ENCODE assay signal across 5 cellular contexts in the genomic region with DNA sequence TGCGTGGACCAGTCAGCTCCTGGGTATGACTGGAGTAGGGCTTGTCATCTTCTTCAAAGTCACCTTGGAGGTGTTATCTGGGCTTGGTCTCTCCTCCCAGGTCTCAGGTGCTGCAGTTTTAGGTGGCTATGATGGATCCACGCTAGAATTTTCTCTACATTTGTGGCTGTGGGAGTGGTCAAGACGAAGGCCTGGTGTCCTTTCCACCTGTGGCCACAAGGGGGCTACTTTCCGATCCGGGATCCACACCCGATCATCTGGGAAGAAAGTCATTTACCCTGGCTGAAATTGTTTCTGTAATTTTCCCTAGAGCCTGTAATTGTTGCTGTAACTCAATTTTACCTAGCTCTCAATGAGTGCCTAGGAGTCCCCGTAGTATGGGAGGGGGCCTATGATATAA.
DNase-seq lines count a peak whose midpoint lies in the region; ATAC-seq, FAIRE-seq and TF ChIP-seq lines count a peak whose summit lies in the region.
"Not testable (repeated sequence)": the region's sequence is repeated elsewhere in the genome, so short reads cannot be mapped to it uniquely, and the experiment has no call there.

No MANE protein-coding gene starts in this region.

- peak; percentile 51 for FAIRE-seq in RCC 7860 (lab: Jason Lieb, UNC)
- peak; percentile 98 for FAIRE-seq in H1 (lab: Jason Lieb, UNC)
- peak; percentile 98 for FAIRE-seq in islet of Langerhans (lab: Jason Lieb, UNC)
- peak; percentile 86 for FAIRE-seq in HepG2 (lab: Jason Lieb, UNC)

- not testable (repeated sequence) for TF ChIP-seq POLR2A in H1 (IDR thresholded peaks at IDR 0.05; ENCODE audit: control extremely low read depth in 1 of 2, low read depth in 2 of 2, low read length in 2 of 2); HepG2 (IDR thresholded peaks at IDR 0.05; ENCODE audit: insufficient read depth in 1 of 2, low read depth in 2 of 2, low read length in 2 of 2)

- H3K4me2 ChIP-seq in H1 (ENCODE audit: insufficient read depth in 1 of 2, low read depth in 2 of 2, low read length in 2 of 2); HepG2 (ENCODE audit: low read depth, low read length): not testable (repeated sequence)

- H3K9ac ChIP-seq in H1 (replicated peaks in 1 of 4; ENCODE audit: extremely low read depth in 1 of 4, low read depth in 3 of 4, low read length in 3 of 4); HepG2 (ENCODE audit: insufficient read depth, low read depth, low read length): not testable (repeated sequence)

- H3K36me3 ChIP-seq in H1 (ENCODE audit: control insufficient read depth in 2 of 4, insufficient read depth in 4 of 4, low read length in 3 of 4); HepG2 (replicated peaks in 1 of 2; ENCODE audit: control insufficient read depth in 1 of 2, insufficient read depth in 2 of 2, low read length in 2 of 2): not testable (repeated sequence)

- not testable (repeated sequence) for H2BK120ac ChIP-seq in H1 (replicated peaks; ENCODE audit: low read depth, low read length)

- H3K18ac ChIP-seq in H1 (ENCODE audit: extremely low read depth, low read length), result not testable (repeated sequence)

- H3K4me3 ChIP-seq in H1 (ENCODE audit: extremely low read depth in 1 of 4, insufficient read depth in 2 of 4, low read depth in 3 of 4, low read length in 4 of 4); HepG2 (replicated peaks in 1 of 3; ENCODE audit: insufficient read depth in 1 of 3, low read depth in 2 of 3, low read length in 3 of 3): not testable (repeated sequence)

- H2AK5ac ChIP-seq in H1 (ENCODE audit: low read depth, low read length), result not testable (repeated sequence)

- not testable (repeated sequence) for H2BK15ac ChIP-seq in H1 (ENCODE audit: low read length)

- H3K14ac ChIP-seq in H1 (ENCODE audit: insufficient read length), result not testable (repeated sequence)

- POLR2A ChIA-PET in H1 (lab: Charles Lee; ENCODE audit: partially characterized antibody); HepG2 (lab: Yijun Ruan, JAX): not testable (repeated sequence)

- not testable (repeated sequence) for H3K27ac ChIP-seq in H1 (ENCODE audit: low read depth, low read length); HepG2 (ENCODE audit: extremely low read length, insufficient read depth, low read length)

- WGBS in H1 (ENCODE audit: extremely low coverage in 1 of 2, insufficient coverage in 1 of 2, insufficient read length in 1 of 2, insufficient replicate concordance in 2 of 2, low coverage in 1 of 2, low lambda C conversion rate in 2 of 2, missing lambda C conversion rate in 1 of 2), 2 experiments, result no CpG with 5 or more reads among the region's 7 CpGs
- WGBS in HepG2 (ENCODE audit: low lambda C conversion rate), result no CpG with 5 or more reads among the region's 7 CpGs

- not testable (repeated sequence) for H3K23ac ChIP-seq in H1 (ENCODE audit: insufficient read length)

- H2BK5ac ChIP-seq in H1 (ENCODE audit: low read depth, low read length), result not testable (repeated sequence)

- not testable (repeated sequence) for H4K8ac ChIP-seq in H1 (ENCODE audit: extremely low read depth, insufficient read depth, low read length)

- H4K5ac ChIP-seq in H1 (ENCODE audit: insufficient read length, low read depth, low read length), result not testable (repeated sequence)

- not testable (repeated sequence) for H3K79me1 ChIP-seq in H1 (ENCODE audit: low read depth, low read length)

- H2BK20ac ChIP-seq in H1 (ENCODE audit: low read length), result not testable (repeated sequence)

- not testable (repeated sequence) for H3K4me1 ChIP-seq in H1 (replicated peaks in 1 of 4; ENCODE audit: control insufficient read depth in 3 of 4, insufficient read depth in 4 of 4, low read length in 3 of 4); HepG2 (ENCODE audit: insufficient read depth, low read length)

- ATAC-seq in GM18868 (IDR thresholded peaks at IDR 0.05; ENCODE audit: unreplicated experiment) (peak; percentile 32), HepG2 (peak; percentile 60; the same call in 2 of the 3 replicates)

- TF ChIP-seq CTCF in H1 (IDR thresholded peaks at IDR 0.05; ENCODE audit: control extremely low read depth in 1 of 3, insufficient read depth in 1 of 3, low read depth in 1 of 3, low read length in 3 of 3); HepG2 (CRISPR knock-in tag; IDR thresholded peaks at IDR 0.05): not testable (repeated sequence)

- H3K56ac ChIP-seq in H1 (replicated peaks; ENCODE audit: insufficient read length, low read depth, low read length), result not testable (repeated sequence)

- not testable (repeated sequence) for H3K27me3 ChIP-seq in H1 (replicated peaks in 1 of 4; ENCODE audit: control insufficient read depth in 3 of 4, extremely low read depth in 1 of 4, insufficient read depth in 3 of 4, low read length in 3 of 4); HepG2 (ENCODE audit: control insufficient read depth in 1 of 2, insufficient read depth in 2 of 2, low read length in 2 of 2)

- not testable (repeated sequence) for H4K20me1 ChIP-seq in H1 (replicated peaks in 1 of 2; ENCODE audit: control insufficient read depth in 1 of 2, insufficient read depth in 2 of 2, low read length in 2 of 2); HepG2 (ENCODE audit: insufficient read depth, low read length)

- not testable (repeated sequence) for H3K4ac ChIP-seq in H1 (replicated peaks; ENCODE audit: insufficient read length, low read depth, low read length)

- TF ChIP-seq EP300 in H1 (IDR thresholded peaks at IDR 0.05; ENCODE audit: borderline replicate concordance in 1 of 2, low read depth in 2 of 2, low read length in 2 of 2); HepG2 (IDR thresholded peaks at IDR 0.05; ENCODE audit: low read depth in 2 of 2, low read length in 2 of 2); HepG2 (CRISPR knock-in tag; IDR thresholded peaks at IDR 0.05; ENCODE audit: borderline replicate concordance): not testable (repeated sequence)

- CTCF ChIA-PET in H1 (lab: Charles Lee; ENCODE audit: partially characterized antibody); HepG2 (lab: Yijun Ruan, JAX; ENCODE audit: low intra/inter-chr PET ratio, low total read pairs): not testable (repeated sequence)

- TF ChIP-seq RAD21 in H1 (IDR thresholded peaks at IDR 0.05 in 1 of 2, conservative IDR thresholded peaks at IDR 0.05 in 1 of 2; ENCODE audit: low read depth in 2 of 2, low read length in 2 of 2); HepG2 (CRISPR knock-in tag; IDR thresholded peaks at IDR 0.05): not testable (repeated sequence)

- H3K9me3 ChIP-seq in H1 (ENCODE audit: insufficient read depth in 2 of 2, low read depth in 1 of 2, low read length in 1 of 2); HepG2 (ENCODE audit: low read length): not testable (repeated sequence)

- intact Hi-C loops in HepG2 (cut with micrococcal nuclease; ENCODE audit: unreplicated experiment), result not testable (repeated sequence)

- not testable (repeated sequence) for DNase-seq in RCC 7860 (ENCODE audit: low spot score); H1 (ENCODE audit: low read depth in 1 of 2, low spot score in 2 of 2); HepG2 (ENCODE audit: low spot score)

- not testable (repeated sequence) for H4K91ac ChIP-seq in H1 (replicated peaks; ENCODE audit: insufficient read length, low read length)

- not testable (repeated sequence) for H3K23me2 ChIP-seq in H1 (ENCODE audit: low read depth, low read length)

- H3K79me2 ChIP-seq in H1 (ENCODE audit: control insufficient read depth in 1 of 2, insufficient read depth in 2 of 2, low read length in 2 of 2); HepG2 (ENCODE audit: insufficient read depth, low read length): not testable (repeated sequence)

- not testable (repeated sequence) for BruUV-seq in HepG2 (replicated peaks; lab: Mats Ljungman, UMichigan)

- not testable (repeated sequence) for H2AFZ ChIP-seq in H1 (ENCODE audit: low read length); HepG2 (ENCODE audit: low read length)

- in situ Hi-C loops in HepG2 (cut with HindIII; ENCODE audit: extremely low pct_ligation_motif_present, low pct_unique_long_range_greater_than_20kb), result not testable (repeated sequence)

- H2BK12ac ChIP-seq in H1 (ENCODE audit: low read depth, low read length), result not testable (repeated sequence)
